Comparison of ENCODE assay signal across 16 cellular contexts in the genomic region with DNA sequence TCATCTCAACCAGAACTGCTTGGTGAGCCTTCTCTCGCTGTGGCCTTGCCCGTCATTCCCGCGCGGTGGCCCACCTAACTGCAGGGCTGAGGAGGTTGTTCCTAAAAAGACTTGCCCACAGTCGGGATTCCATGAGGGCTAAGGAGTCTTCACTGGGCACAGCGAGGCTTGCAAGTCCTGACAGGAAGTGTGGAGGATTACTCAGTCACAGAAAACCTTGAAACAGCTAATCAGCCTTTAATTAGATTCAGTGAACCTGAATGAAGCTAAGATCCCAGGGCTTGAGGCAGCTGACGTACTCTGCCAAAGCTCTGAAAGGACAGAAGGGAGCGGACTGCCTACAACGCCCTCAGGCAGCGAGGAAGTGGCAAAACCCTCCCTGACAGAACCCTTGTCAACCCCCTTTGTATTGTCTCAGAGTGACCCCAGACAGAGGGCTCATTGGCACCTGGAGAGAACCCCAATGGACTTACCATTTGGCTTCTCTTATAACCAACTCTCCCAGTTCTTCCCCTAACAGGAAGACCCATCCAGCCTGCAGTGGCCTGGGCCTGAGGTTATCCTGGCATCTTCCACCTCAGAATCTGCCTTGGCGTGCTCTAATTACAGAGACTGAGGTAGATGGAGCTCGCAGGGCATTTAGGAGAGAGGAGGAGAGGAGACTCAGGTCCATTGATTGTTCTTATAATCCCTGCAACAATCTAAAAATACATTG.
DNase-seq lines count a peak whose midpoint lies in the region; ATAC-seq and TF ChIP-seq lines count a peak whose summit lies in the region.
"Had no signal": no experiment of that assay in that cellular context is flagged by ENCODE, and none has a peak within 500 bp of the region (broad histone marks: within the 10 kb centered on the region; RNA-seq: fewer than 3 reads in every experiment).

No MANE protein-coding gene starts in this region.

- no peak overlapping the region for H3K27ac ChIP-seq in brain microvascular endothelial cell
- H3K27ac ChIP-seq: BLaER1, body of pancreas, gastroesophageal sphincter, ovary had no signal

- DNase-seq in KBM-7 (peak; percentile 42), astrocyte of the spinal cord (ENCODE audit: low read depth, low spot score) (peak; percentile 18), foreskin melanocyte (peak; percentile 29), retinal pigment epithelial cell (ENCODE audit: low read depth) (peak; percentile 84), brain microvascular endothelial cell (no peak), SHP77 treated with DMSO at 0.1 percent for 48 hours (lab: John Stamatoyannopoulos, UW) (no peak)
- DNase-seq: activated effector memory CD4-positive, alpha-beta T cell treated with Interleukin-2 at 50 U/mL for 16 hours; body of pancreas; DMS153; NCI-H1048; ovary; stimulated activated naive CD8-positive, alpha-beta T cell treated with anti-CD3 and anti-CD28 coated beads, Interleukin-15, Interleukin-2, amounts not matched to agents 100 U/mL and 50 U/mL, for 24 hours; T-cell had no signal

- no peak for ATAC-seq in HG02870 (IDR thresholded peaks at IDR 0.05; ENCODE audit: unreplicated experiment)
- ATAC-seq: body of pancreas; gastroesophageal sphincter; stimulated activated naive CD8-positive, alpha-beta T cell treated with anti-CD3 and anti-CD28 coated beads, Interleukin-15, Interleukin-2, amounts not matched to agents 100 U/mL and 50 U/mL, for 24 hours; T-cell had no signal

- no peaks in the 10 kb centered on the region for H3K36me3 ChIP-seq in brain microvascular endothelial cell (replicated peaks)
- H3K36me3 ChIP-seq: BLaER1, gastroesophageal sphincter, ovary had no signal

- TF ChIP-seq CTCF in astrocyte of the spinal cord (IDR thresholded peaks at IDR 0.05; ENCODE audit: low read depth, low read length), result no peak
- no peak for TF ChIP-seq CTCF in retinal pigment epithelial cell (conservative IDR thresholded peaks at IDR 0.05; ENCODE audit: low read depth, low read length)
- no peak for TF ChIP-seq CTCF in brain microvascular endothelial cell (IDR thresholded peaks at IDR 0.05; ENCODE audit: low read depth, low read length, missing control alignments)

- H3K4me3 ChIP-seq in astrocyte of the spinal cord (ENCODE audit: low read depth, low read length), result no peak overlapping the region
- H3K4me3 ChIP-seq in retinal pigment epithelial cell (ENCODE audit: low read length), result peak overlapping the region; percentile 11
- H3K4me3 ChIP-seq in brain microvascular endothelial cell (ENCODE audit: low read depth, low read length), result no peak overlapping the region
- H3K4me3 ChIP-seq: BLaER1, body of pancreas, gastroesophageal sphincter, ovary had no signal

- H3K27me3 ChIP-seq in brain microvascular endothelial cell (replicated peaks), result no peaks in the 10 kb centered on the region
- H3K27me3 ChIP-seq: BLaER1, body of pancreas, gastroesophageal sphincter, ovary had no signal

- in situ Hi-C loops in KBM-7 (cut with MboI; ENCODE audit: low pct_unique_long_range_greater_than_20kb, low sequenced_read_pairs), result no loop called here
- in situ Hi-C loops in astrocyte of the spinal cord (cut with HindIII; ENCODE audit: low sequenced_read_pairs), result no loop called here
- in situ Hi-C loops in brain microvascular endothelial cell (cut with HindIII; ENCODE audit: low pct_ligation_motif_present, low sequenced_read_pairs), result loop anchor here (25.0 kb wide), 1 partner anchor 120 kb away; the partner anchor contains the start of gene LAMB1

Comparison
In these comparisons a context has a peak if more than half of its experiments do, and no peak if none do; other contexts are left out.
1. DNase-seq: peak in KBM-7 (single experiment), astrocyte of the spinal cord (single experiment), foreskin melanocyte (single experiment) and retinal pigment epithelial cell (single experiment); none in brain microvascular endothelial cell (single experiment) and SHP77 treated with DMSO at 0.1 percent for 48 hours (single experiment).